19 cellular contexts compared by ENCODE assay signal in genomic region chr17:36816214-36816613, GRCh38.
DNase-seq lines count a peak whose midpoint lies in the region; FAIRE-seq and TF ChIP-seq lines count a peak whose summit lies in the region.
"Had no signal": no experiment of that assay in that cellular context is flagged by ENCODE, and none has a peak within 500 bp of the region (broad histone marks: within the 10 kb centered on the region; RNA-seq: fewer than 3 reads in every experiment).

No MANE protein-coding gene starts in this region.

- H3K4me3 Mint-ChIP-seq in neural progenitor cell, result no peak overlapping the region
- H3K4me3 Mint-ChIP-seq: B cell; CD8-positive, alpha-beta T cell; HFFc6; IgD-negative memory B cell had no signal

- POLR2A ChIA-PET in H1 (lab: Charles Lee; ENCODE audit: partially characterized antibody), result no interaction called here

- TF ChIP-seq RAD21 in H1 (IDR thresholded peaks at IDR 0.05 in 1 of 2, conservative IDR thresholded peaks at IDR 0.05 in 1 of 2; ENCODE audit: low read depth in 2 of 2, low read length in 2 of 2), result no peak

- H4K91ac ChIP-seq in H1 (replicated peaks; ENCODE audit: insufficient read length, low read length), result no peak overlapping the region

- no peak for TF ChIP-seq EP300 in H1 (IDR thresholded peaks at IDR 0.05; ENCODE audit: borderline replicate concordance in 1 of 2, low read depth in 2 of 2, low read length in 2 of 2)

- CTCF ChIA-PET in H1 (lab: Charles Lee; ENCODE audit: partially characterized antibody), result interaction anchor here (0.9 to 1.9 kb wide), 4 partner anchors 8 to 231 kb away, joined by 3 to 7 read pairs (median 4); no protein-coding TSS in a partner anchor

- H3K4me3 ChIP-seq in H1 (ENCODE audit: extremely low read depth in 1 of 4, insufficient read depth in 2 of 4, low read depth in 3 of 4, low read length in 4 of 4), result no peak overlapping the region
- no peak overlapping the region for H3K4me3 ChIP-seq in neural progenitor cell
- H3K4me3 ChIP-seq: BLaER1 treated with 17β-estradiol and CSF1 and Interleukin-3, amounts not matched to agents 10 nM and 100 nM; GM23248 had no signal

- H4K8ac ChIP-seq in H1 (ENCODE audit: extremely low read depth, insufficient read depth, low read length), result no peak overlapping the region

- no peak overlapping the region for H3K27ac Mint-ChIP-seq in neural progenitor cell
- H3K27ac Mint-ChIP-seq: B cell; CD8-positive, alpha-beta T cell; HFFc6; IgD-negative memory B cell had no signal

- H3F3A ChIP-seq in neural progenitor cell (ENCODE audit: low read depth), result peaks cover 3% of the 10 kb centered on the region

- TF ChIP-seq CTCF in GM13976 (IDR thresholded peaks at IDR 0.05; ENCODE audit: borderline replicate concordance, control extremely low read depth, extremely low read depth, insufficient read depth, missing control alignments), result no peak
- TF ChIP-seq CTCF in H1 (IDR thresholded peaks at IDR 0.05; ENCODE audit: control extremely low read depth in 1 of 3, insufficient read depth in 1 of 3, low read depth in 1 of 3, low read length in 3 of 3), result no peak
- TF ChIP-seq CTCF in neural progenitor cell (IDR thresholded peaks at IDR 0.05), result no peak

- no peak for FAIRE-seq in H1 (lab: Jason Lieb, UNC)
- FAIRE-seq: D721Med, G401.6, GM12891, GM18507, H54, HepG2 had no signal

- H2AFZ ChIP-seq in H1 (ENCODE audit: low read length) (no peak overlapping the region), neural progenitor cell (replicated peaks) (no peak overlapping the region)
- H2AFZ ChIP-seq: GM23248 had no signal

- H3K14ac ChIP-seq in H1 (ENCODE audit: insufficient read length), result no peak overlapping the region

- H3K56ac ChIP-seq in H1 (replicated peaks; ENCODE audit: insufficient read length, low read depth, low read length), result no peak overlapping the region

- H3K23me2 ChIP-seq in H1 (ENCODE audit: low read depth, low read length), result 0 out of 2 replicates have a peak, but pooled peaks cover 2% of the 10 kb centered on the region

- 94% methylated on average over 6 of the region's 9 CpGs; no CpG with 5 or more reads in 1 of the 2 experiments for WGBS in H1 (ENCODE audit: extremely low coverage in 1 of 2, insufficient coverage in 1 of 2, insufficient read length in 1 of 2, insufficient replicate concordance in 2 of 2, low coverage in 1 of 2, low lambda C conversion rate in 2 of 2, missing lambda C conversion rate in 1 of 2), 2 experiments

- no peak overlapping the region for H2AK5ac ChIP-seq in H1 (ENCODE audit: low read depth, low read length)

- H4K20me1 ChIP-seq in H1 (replicated peaks in 1 of 2; ENCODE audit: control insufficient read depth in 1 of 2, insufficient read depth in 2 of 2, low read length in 2 of 2), result peaks cover 0 to 2% of the 10 kb centered on the region in 2 experiments
- no peaks in the 10 kb centered on the region for H4K20me1 ChIP-seq in neural progenitor cell (ENCODE audit: low read depth)

- peak overlapping the region; percentile 16; the same call in 1 of the 2 replicates for H2BK5ac ChIP-seq in H1 (ENCODE audit: low read depth, low read length)

- H3K79me2 ChIP-seq in H1 (ENCODE audit: control insufficient read depth in 1 of 2, insufficient read depth in 2 of 2, low read length in 2 of 2) (no peaks in the 10 kb centered on the region), neural progenitor cell (ENCODE audit: low read depth) (no peaks in the 10 kb centered on the region)

- H3K27me3 ChIP-seq in H1 (replicated peaks in 1 of 4; ENCODE audit: control insufficient read depth in 3 of 4, extremely low read depth in 1 of 4, insufficient read depth in 3 of 4, low read length in 3 of 4) (0 out of 7 replicates have a peak, but pooled peaks cover 0 to 2% (median 0%) of the 10 kb centered on the region in 4 experiments), neural progenitor cell (peaks cover 21% of the 10 kb centered on the region)

- peaks cover 35% of the 10 kb centered on the region for H3K4me1 Mint-ChIP-seq in neural progenitor cell
- H3K4me1 Mint-ChIP-seq: IgD-negative memory B cell had no signal

- in situ Hi-C loops in GM13976 (cut with MboI; ENCODE audit: low sequenced_read_pairs, unreplicated experiment), result no loop called here

- H3K23ac ChIP-seq in H1 (ENCODE audit: insufficient read length), result no peak overlapping the region

- DNase-seq in GM13976 (ENCODE audit: low spot score) (peak; percentile 17), H1 (ENCODE audit: low read depth in 1 of 2, low spot score in 2 of 2) (no peak), neural progenitor cell (ENCODE audit: low spot score) (peak; percentile 1), NCI-H2081 (lab: John Stamatoyannopoulos, UW) (no peak), COLO668 (lab: John Stamatoyannopoulos, UW; ENCODE audit: unreplicated experiment) (no peak)
- no peak for DNase-seq in activated effector memory CD4-positive, alpha-beta T cell treated with anti-CD3 and anti-CD28 coated beads, Interleukin-2, amount 50 U/mL, for 16 hours
- DNase-seq: CD8-positive, alpha-beta T cell; COR-L47; GM23248; HFFc6 had no signal

- no peak overlapping the region for H2BK20ac ChIP-seq in H1 (ENCODE audit: low read length)

- H3K4me2 ChIP-seq in H1 (ENCODE audit: insufficient read depth in 1 of 2, low read depth in 2 of 2, low read length in 2 of 2) (no peak overlapping the region), neural progenitor cell (no peak overlapping the region)

- H3K27ac ChIP-seq in H1 (ENCODE audit: low read depth, low read length) (no peak overlapping the region), neural progenitor cell (no peak overlapping the region)
- H3K27ac ChIP-seq: BLaER1 treated with 17β-estradiol and CSF1 and Interleukin-3, amounts not matched to agents 10 nM and 100 nM; GM23248 had no signal

- H3K9me3 ChIP-seq in H1 (ENCODE audit: insufficient read depth in 2 of 2, low read depth in 1 of 2, low read length in 1 of 2) (no peaks in the 10 kb centered on the region), neural progenitor cell (ENCODE audit: low read depth) (no peaks in the 10 kb centered on the region)
- H3K9me3 ChIP-seq: BLaER1 treated with 17β-estradiol and CSF1 and Interleukin-3, amounts not matched to agents 10 nM and 100 nM had no signal

- H3K36me3 ChIP-seq in H1 (ENCODE audit: control insufficient read depth in 2 of 4, insufficient read depth in 4 of 4, low read length in 3 of 4) (no peaks in the 10 kb centered on the region), neural progenitor cell (no peaks in the 10 kb centered on the region)
- H3K36me3 ChIP-seq: BLaER1 treated with 17β-estradiol and CSF1 and Interleukin-3, amounts not matched to agents 10 nM and 100 nM had no signal

- H3K27me3 Mint-ChIP-seq in neural progenitor cell (ENCODE audit: insufficient read depth, low read depth), result peaks cover 26% of the 10 kb centered on the region

- H2BK12ac ChIP-seq in H1 (ENCODE audit: low read depth, low read length), result no peak overlapping the region

- TF ChIP-seq POLR2A in H1 (IDR thresholded peaks at IDR 0.05; ENCODE audit: control extremely low read depth in 1 of 2, low read depth in 2 of 2, low read length in 2 of 2), result no peak

- H3K36me3 Mint-ChIP-seq in neural progenitor cell, result no peaks in the 10 kb centered on the region
- H3K36me3 Mint-ChIP-seq: CD8-positive, alpha-beta T cell; IgD-negative memory B cell had no signal

- H3K4me1 ChIP-seq in H1 (replicated peaks in 1 of 4; ENCODE audit: control insufficient read depth in 3 of 4, insufficient read depth in 4 of 4, low read length in 3 of 4) (peaks cover 3 to 21% (median 16%) of the 10 kb centered on the region in 4 experiments), neural progenitor cell (peaks cover 19% of the 10 kb centered on the region)

- no peak overlapping the region for H3K4ac ChIP-seq in H1 (replicated peaks; ENCODE audit: insufficient read length, low read depth, low read length)

- H4K5ac ChIP-seq in H1 (ENCODE audit: insufficient read length, low read depth, low read length), result no peak overlapping the region

- H2BK15ac ChIP-seq in H1 (ENCODE audit: low read length), result 0 out of 2 replicates have a peak overlapping the region, but pooled peaks have one; percentile 88

- H3K79me1 ChIP-seq in H1 (ENCODE audit: low read depth, low read length), result 0 out of 2 replicates have a peak, but pooled peaks cover 2% of the 10 kb centered on the region

- no peak overlapping the region for H3K9ac ChIP-seq in H1 (replicated peaks in 1 of 4; ENCODE audit: extremely low read depth in 1 of 4, low read depth in 3 of 4, low read length in 3 of 4)
- no peak overlapping the region for H3K9ac ChIP-seq in neural progenitor cell
- H3K9ac ChIP-seq: BLaER1 treated with 17β-estradiol and CSF1 and Interleukin-3, amounts not matched to agents 10 nM and 100 nM; GM23248 had no signal

- no peaks in the 10 kb centered on the region for H3K9me3 Mint-ChIP-seq in neural progenitor cell
- H3K9me3 Mint-ChIP-seq: CD8-positive, alpha-beta T cell; HFFc6; IgD-negative memory B cell had no signal

- H3K18ac ChIP-seq in H1 (ENCODE audit: extremely low read depth, low read length), result no peak overlapping the region

- no peak overlapping the region for H2BK120ac ChIP-seq in H1 (replicated peaks; ENCODE audit: low read depth, low read length)

TF ChIP-seq in H1, 55 proteins besides CTCF, POLR2A, EP300 and RAD21:
- TF ChIP-seq NANOG (IDR thresholded peaks at IDR 0.05; ENCODE audit: insufficient read depth, low read depth, low read length, poor library complexity, severe bottlenecking), result no peak
- TF ChIP-seq, protein P1, sequence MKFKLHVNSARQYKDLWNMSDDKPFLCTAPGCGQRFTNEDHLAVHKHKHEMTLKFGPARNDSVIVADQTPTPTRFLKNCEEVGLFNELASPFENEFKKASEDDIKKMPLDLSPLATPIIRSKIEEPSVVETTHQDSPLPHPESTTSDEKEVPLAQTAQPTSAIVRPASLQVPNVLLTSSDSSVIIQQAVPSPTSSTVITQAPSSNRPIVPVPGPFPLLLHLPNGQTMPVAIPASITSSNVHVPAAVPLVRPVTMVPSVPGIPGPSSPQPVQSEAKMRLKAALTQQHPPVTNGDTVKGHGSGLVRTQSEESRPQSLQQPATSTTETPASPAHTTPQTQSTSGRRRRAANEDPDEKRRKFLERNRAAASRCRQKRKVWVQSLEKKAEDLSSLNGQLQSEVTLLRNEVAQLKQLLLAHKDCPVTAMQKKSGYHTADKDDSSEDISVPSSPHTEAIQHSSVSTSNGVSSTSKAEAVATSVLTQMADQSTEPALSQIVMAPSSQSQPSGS (IDR thresholded peaks at IDR 0.05; ENCODE audit: low read length), result no peak
- no peak for TF ChIP-seq SUZ12 (IDR thresholded peaks at IDR 0.05; ENCODE audit: low read length)
- no peak for TF ChIP-seq SP4 (IDR thresholded peaks at IDR 0.05; ENCODE audit: low read length)
- no peak for TF ChIP-seq BRCA1 (IDR thresholded peaks at IDR 0.05; ENCODE audit: low read depth, low read length)
- no peak for TF ChIP-seq TEAD4 (IDR thresholded peaks at IDR 0.05; ENCODE audit: low read depth, low read length)
- TF ChIP-seq JUN (IDR thresholded peaks at IDR 0.05; ENCODE audit: low read depth, low read length), result no peak

Comparison
In these comparisons a context has a peak if more than half of its experiments do, and no peak if none do; other contexts are left out.
1. DNase-seq: peak in GM13976 (single experiment) and neural progenitor cell (single experiment); none in H1 (0 of 2), activated effector memory CD4-positive, alpha-beta T cell treated with anti-CD3 and anti-CD28 coated beads, Interleukin-2, amount 50 U/mL, for 16 hours (single experiment), NCI-H2081 (0 of 2) and COLO668 (single experiment).